15 cellular contexts compared by ENCODE assay signal in genomic region chr6:149150999-149151398, GRCh38.
DNase-seq lines count a peak whose midpoint lies in the region; ATAC-seq, FAIRE-seq and TF ChIP-seq lines count a peak whose summit lies in the region.
"Had no signal": no experiment of that assay in that cellular context is flagged by ENCODE, and none has a peak within 500 bp of the region (broad histone marks: within the 10 kb centered on the region; RNA-seq: fewer than 3 reads in every experiment).

No MANE protein-coding gene starts in this region.

- no peak for FAIRE-seq in GM12878 (lab: Jason Lieb, UNC)
- FAIRE-seq: kidney had no signal

- H3K27me3 Mint-ChIP-seq in activated naive CD4-positive, alpha-beta T cell treated with anti-CD3 and anti-CD28 coated beads for 36 hours (ENCODE audit: low read depth): no peaks in the 10 kb centered on the region
- H3K27me3 Mint-ChIP-seq in activated naive CD4-positive, alpha-beta T cell treated with anti-CD3 and anti-CD28 coated beads, Interleukin-2, amount 10 ng/mL, durations not matched to agents 7 days and 5 days: no peaks in the 10 kb centered on the region
- H3K27me3 Mint-ChIP-seq in T-helper 17 cell: no peaks in the 10 kb centered on the region

- H3K27me3 ChIP-seq in GM12878 (replicated peaks in 1 of 2; ENCODE audit: control insufficient read depth in 2 of 2, insufficient read depth in 2 of 2, low read length in 1 of 2): no peaks in the 10 kb centered on the region
- H3K27me3 ChIP-seq: heart left ventricle, tibial nerve had no signal

- TF ChIP-seq EP300 in GM12878 (IDR thresholded peaks at IDR 0.05; ENCODE audit: borderline replicate concordance in 1 of 2, control insufficient read depth in 1 of 2, low read depth in 2 of 2, low read length in 2 of 2): no peak

- no peak overlapping the region for H3K4me2 ChIP-seq in GM12878 (ENCODE audit: control insufficient read depth, insufficient read depth)

- RAD21 ChIA-PET in GM12878 (lab: Charles Lee; ENCODE audit: unreplicated experiment): interaction anchor here (0.7 to 1.4 kb wide), 4 partner anchors 44 to 270 kb away, joined by 3 to 5 read pairs (median 3); no protein-coding TSS in a partner anchor

- H3K9me3 ChIP-seq in T-helper 17 cell (ENCODE audit: control insufficient read depth, low read length, poor library complexity, severe bottlenecking) (no peaks in the 10 kb centered on the region), GM12878 (replicated peaks; ENCODE audit: control insufficient read depth, insufficient read depth, low read length) (peaks cover 1% of the 10 kb centered on the region; the same call in 1 of the 3 replicates)
- H3K9me3 ChIP-seq: heart left ventricle, tibial nerve had no signal

- peaks cover 6% of the 10 kb centered on the region for H3K36me3 Mint-ChIP-seq in activated naive CD4-positive, alpha-beta T cell treated with anti-CD3 and anti-CD28 coated beads for 36 hours (ENCODE audit: low read depth)
- H3K36me3 Mint-ChIP-seq in activated naive CD4-positive, alpha-beta T cell treated with anti-CD3 and anti-CD28 coated beads, Interleukin-2, amount 10 ng/mL, durations not matched to agents 7 days and 5 days: peaks cover 77% of the 10 kb centered on the region
- H3K36me3 Mint-ChIP-seq in T-helper 17 cell (ENCODE audit: low read depth): peaks cover 9% of the 10 kb centered on the region
- H3K36me3 Mint-ChIP-seq: mesothelial cell of epicardium had no signal

- CTCF ChIA-PET in activated naive CD4-positive, alpha-beta T cell treated with anti-CD3 and anti-CD28 coated beads for 36 hours (lab: Charles Lee): interaction anchor here (0.7 to 2.4 kb wide), 5 partner anchors 12 to 281 kb away, joined by 3 to 8 read pairs (median 3); no protein-coding TSS in a partner anchor
- CTCF ChIA-PET in activated naive CD4-positive, alpha-beta T cell treated with anti-CD3 and anti-CD28 coated beads, Interleukin-2, amount 10 ng/mL, durations not matched to agents 7 days and 5 days (lab: Charles Lee): interaction anchor here (0.9 to 1.2 kb wide), 4 partner anchors 20 to 281 kb away, joined by 3 to 5 read pairs (median 4); no protein-coding TSS in a partner anchor
- CTCF ChIA-PET in GM12878 (lab: Yijun Ruan, JAX): interaction anchor here (1.2 to 2.0 kb wide), 4 partner anchors 11 to 70 kb away, joined by 3 to 8 read pairs (median 6); no protein-coding TSS in a partner anchor

- SMC1A ChIA-PET in GM12878 (lab: Charles Lee; ENCODE audit: uncharacterized antibody, unreplicated experiment): interaction anchor here (0.8 to 1.6 kb wide), 5 partner anchors 13 to 281 kb away, joined by 3 to 4 read pairs (median 3); no protein-coding TSS in a partner anchor

- H3K27ac ChIP-seq in GM12878 (ENCODE audit: control insufficient read depth, insufficient read depth): no peak overlapping the region
- H3K27ac ChIP-seq: heart left ventricle, tibial nerve had no signal

- intact Hi-C loops in activated naive CD4-positive, alpha-beta T cell treated with anti-CD3 and anti-CD28 coated beads for 36 hours (cut with micrococcal nuclease): no loop called here
- intact Hi-C loops in GM12878 (cut with micrococcal nuclease; ENCODE audit: unreplicated experiment): no loop called here

- TF ChIP-seq RAD21 in GM12878 (IDR thresholded peaks at IDR 0.05; ENCODE audit: insufficient read depth, low read depth, low read length): no peak

- WGBS in GM12878 (ENCODE audit: insufficient coverage, insufficient replicate concordance, low lambda C conversion rate, missing lambda C conversion rate): 50% methylated on average over 2 of the region's 2 CpGs

- H3K4me1 Mint-ChIP-seq in activated naive CD4-positive, alpha-beta T cell treated with anti-CD3 and anti-CD28 coated beads for 36 hours (ENCODE audit: low read depth): peaks cover 79% of the 10 kb centered on the region
- H3K4me1 Mint-ChIP-seq in activated naive CD4-positive, alpha-beta T cell treated with anti-CD3 and anti-CD28 coated beads, Interleukin-2, amount 10 ng/mL, durations not matched to agents 7 days and 5 days: peaks cover 91% of the 10 kb centered on the region
- peaks cover 59% of the 10 kb centered on the region for H3K4me1 Mint-ChIP-seq in T-helper 17 cell

- H4K20me1 ChIP-seq in GM12878 (ENCODE audit: control insufficient read depth, insufficient read depth): no peaks in the 10 kb centered on the region

- no peak overlapping the region for H2AFZ ChIP-seq in GM12878 (ENCODE audit: control insufficient read depth, low read depth, low read length)

- DNase-seq in activated naive CD4-positive, alpha-beta T cell treated with anti-CD3 and anti-CD28 coated beads for 36 hours: peak; percentile 75
- DNase-seq in activated naive CD4-positive, alpha-beta T cell treated with anti-CD3 and anti-CD28 coated beads, Interleukin-2, amount 10 ng/mL, durations not matched to agents 7 days and 5 days: no peak
- DNase-seq in T-helper 17 cell (no peak), GM12878 (ENCODE audit: low read depth, low spot score) (no peak), NCI-H187 treated with DMSO at 0.1 percent for 48 hours (lab: John Stamatoyannopoulos, UW) (no peak), SHP77 treated with DMSO at 0.1 percent for 48 hours (lab: John Stamatoyannopoulos, UW) (no peak)
- DNase-seq in stimulated activated naive CD8-positive, alpha-beta T cell treated with anti-CD3 and anti-CD28 coated beads, Interleukin-15, Interleukin-2, amounts not matched to agents 100 U/mL and 50 U/mL, for 24 hours: no peak
- DNase-seq: DMS79, erythroblast, heart left ventricle, kidney had no signal

- H3K4me3 Mint-ChIP-seq in activated naive CD4-positive, alpha-beta T cell treated with anti-CD3 and anti-CD28 coated beads for 36 hours: no peak overlapping the region
- no peak overlapping the region for H3K4me3 Mint-ChIP-seq in activated naive CD4-positive, alpha-beta T cell treated with anti-CD3 and anti-CD28 coated beads, Interleukin-2, amount 10 ng/mL, durations not matched to agents 7 days and 5 days
- H3K4me3 Mint-ChIP-seq in T-helper 17 cell: no peak overlapping the region
- H3K4me3 Mint-ChIP-seq: mesothelial cell of epicardium had no signal

- no peaks in the 10 kb centered on the region for H3K79me2 ChIP-seq in GM12878 (ENCODE audit: control insufficient read depth, insufficient read depth, low read length)

- no peaks in the 10 kb centered on the region for H3K36me3 ChIP-seq in GM12878 (ENCODE audit: control insufficient read depth in 2 of 2, insufficient read depth in 2 of 2, low read length in 1 of 2)
- H3K36me3 ChIP-seq: heart left ventricle, tibial nerve had no signal

- H3K9ac ChIP-seq in GM12878 (ENCODE audit: control insufficient read depth, insufficient read depth, low read length): no peak overlapping the region

- ATAC-seq in T-helper 17 cell: no peak
- peak; percentile 31; the same call in 2 of the 3 replicates for ATAC-seq in GM12878
- peak; percentile 95 for ATAC-seq in stimulated activated naive CD8-positive, alpha-beta T cell treated with anti-CD3 and anti-CD28 coated beads, Interleukin-15, Interleukin-2, amounts not matched to agents 100 U/mL and 50 U/mL, for 24 hours
- ATAC-seq in HG03520 (IDR thresholded peaks at IDR 0.05; ENCODE audit: unreplicated experiment): no peak
- ATAC-seq: heart left ventricle had no signal

- no peak overlapping the region for H3K4me3 ChIP-seq in GM12878
- H3K4me3 ChIP-seq: heart left ventricle, skin epidermis, tibial nerve had no signal

- no TSS peak for BruUV-seq in GM12878 (replicated peaks; lab: Mats Ljungman, UMichigan)

- H3K4me1 ChIP-seq in GM12878 (ENCODE audit: control insufficient read depth, insufficient read depth, low read length): peaks cover 4% of the 10 kb centered on the region

- TF ChIP-seq POLR2A in GM12878 (IDR thresholded peaks at IDR 0.05; ENCODE audit: low read depth, low read length): no peak

- TF ChIP-seq CTCF in GM12878 (IDR thresholded peaks at IDR 0.05 in 2 of 3, conservative IDR thresholded peaks at IDR 0.05 in 1 of 3; ENCODE audit: control insufficient read depth in 2 of 3, extremely low read depth in 1 of 3, insufficient read depth in 1 of 3, low read depth in 3 of 3, low read length in 3 of 3): no peak

- H3K9me3 Mint-ChIP-seq in activated naive CD4-positive, alpha-beta T cell treated with anti-CD3 and anti-CD28 coated beads for 36 hours: peaks cover 5% of the 10 kb centered on the region
- H3K9me3 Mint-ChIP-seq in activated naive CD4-positive, alpha-beta T cell treated with anti-CD3 and anti-CD28 coated beads, Interleukin-2, amount 10 ng/mL, durations not matched to agents 7 days and 5 days: peaks cover 45% of the 10 kb centered on the region

- no peak overlapping the region for H3K27ac Mint-ChIP-seq in activated naive CD4-positive, alpha-beta T cell treated with anti-CD3 and anti-CD28 coated beads for 36 hours
- no peak overlapping the region for H3K27ac Mint-ChIP-seq in activated naive CD4-positive, alpha-beta T cell treated with anti-CD3 and anti-CD28 coated beads, Interleukin-2, amount 10 ng/mL, durations not matched to agents 7 days and 5 days
- peak overlapping the region; percentile 90 for H3K27ac Mint-ChIP-seq in T-helper 17 cell
- H3K27ac Mint-ChIP-seq: mesothelial cell of epicardium had no signal

- in situ Hi-C loops in GM12878 (cut with MboI): no loop called here

- POLR2A ChIA-PET in GM12878 (lab: Charles Lee): interaction anchor here (0.7 kb wide), 1 partner anchor 10 kb away, joined by 3 read pairs; no protein-coding TSS in a partner anchor

TF ChIP-seq in GM12878, 131 proteins besides CTCF, POLR2A, EP300 and RAD21:
- TF ChIP-seq IRF5 (IDR thresholded peaks at IDR 0.05; ENCODE audit: borderline replicate concordance) (no peak), CHD4 (IDR thresholded peaks at IDR 0.05) (no peak), LARP7 (IDR thresholded peaks at IDR 0.05) (no peak), RUNX3 (IDR thresholded peaks at IDR 0.05; ENCODE audit: low read length) (peak; percentile 31; the same call in 1 of the 2 replicates), IKZF1 (conservative IDR thresholded peaks at IDR 0.05) (no peak)

Comparison
In these comparisons a context has a peak if more than half of its experiments do, and no peak if none do; other contexts are left out.
1. ATAC-seq: peak in GM12878 (single experiment) and stimulated activated naive CD8-positive, alpha-beta T cell treated with anti-CD3 and anti-CD28 coated beads, Interleukin-15, Interleukin-2, amounts not matched to agents 100 U/mL and 50 U/mL, for 24 hours (single experiment); none in T-helper 17 cell (single experiment) and HG03520 (single experiment).